8 cellular contexts compared by ENCODE assay signal in genomic region chr19:47274891-47275865, GRCh38.
DNase-seq lines count a peak whose midpoint lies in the region; ATAC-seq and TF ChIP-seq lines count a peak whose summit lies in the region.

No MANE protein-coding gene starts in this region.

- peaks cover 15% of the 10 kb centered on the region for H3K36me3 ChIP-seq in OCI-LY1 (ENCODE audit: insufficient read depth, low read length)
- peaks cover 6 to 13% of the 10 kb centered on the region in 2 donors for H3K36me3 ChIP-seq in duodenal mucosa (ENCODE audit: control insufficient read depth in 1 of 2, insufficient read depth in 2 of 2, low read length in 2 of 2)
- H3K36me3 ChIP-seq in mucosa of stomach (ENCODE audit: control insufficient read depth, insufficient read depth, low read length): no peaks in the 10 kb centered on the region

- ATAC-seq in GM21528 (IDR thresholded peaks at IDR 0.05; ENCODE audit: low FRiP score, unreplicated experiment) (peak; percentile 15), GM18502 (IDR thresholded peaks at IDR 0.05; ENCODE audit: poor library complexity, unreplicated experiment) (no peak)

- no peaks in the 10 kb centered on the region for H3F3A ChIP-seq in OCI-LY1 (ENCODE audit: insufficient read depth, low read length)

- no peak overlapping the region for H3K27ac ChIP-seq in OCI-LY1 (ENCODE audit: low read depth, low read length, poor library complexity, severe bottlenecking)
- H3K27ac ChIP-seq in duodenal mucosa (ENCODE audit: low read depth, low read length): peak overlapping the region; percentile 42

- H3K27me3 ChIP-seq in OCI-LY1 (ENCODE audit: insufficient read depth, low read length) (no peaks in the 10 kb centered on the region), duodenal mucosa (ENCODE audit: control insufficient read depth in 1 of 2, insufficient read depth in 2 of 2, low read length in 2 of 2) (no peaks in the 10 kb centered on the region), mucosa of stomach (ENCODE audit: control insufficient read depth, insufficient read depth, low read length) (no peaks in the 10 kb centered on the region)

- H2AFZ ChIP-seq in OCI-LY1 (ENCODE audit: low read length): no peak overlapping the region

- no peaks in the 10 kb centered on the region for H4K20me1 ChIP-seq in OCI-LY1 (ENCODE audit: insufficient read depth, low read length)

- peak overlapping the region; percentile 92 for H3K4me2 ChIP-seq in OCI-LY1 (ENCODE audit: low read length)

- no peaks in the 10 kb centered on the region for H3K79me2 ChIP-seq in OCI-LY1 (ENCODE audit: insufficient read depth, low read length)

- H3K9me3 ChIP-seq in OCI-LY1 (ENCODE audit: low read length): no peaks in the 10 kb centered on the region
- H3K9me3 ChIP-seq in duodenal mucosa (ENCODE audit: control insufficient read depth in 1 of 2, low read length in 2 of 2): no peaks in the 10 kb centered on the region
- no peaks in the 10 kb centered on the region for H3K9me3 ChIP-seq in mucosa of stomach (ENCODE audit: control insufficient read depth, low read length)

- H3K9ac ChIP-seq in OCI-LY1 (ENCODE audit: low read length) (peak overlapping the region; percentile 60), duodenal mucosa (ENCODE audit: low read depth in 1 of 2, low read length in 2 of 2) (peak overlapping the region in 1 of 2 donors; percentile 43), mucosa of stomach (ENCODE audit: low read length) (peak overlapping the region; percentile 29)

- peak; percentile 76 for DNase-seq in CD1c-positive myeloid dendritic cell (ENCODE audit: extremely low spot score)
- DNase-seq in RKO (ENCODE audit: low spot score): no peak
- no peak for DNase-seq in NCI-H2107 treated with DMSO at 0.1 percent for 48 hours (lab: John Stamatoyannopoulos, UW; ENCODE audit: unreplicated experiment)

- peaks cover 19% of the 10 kb centered on the region for H3K4me1 ChIP-seq in OCI-LY1 (ENCODE audit: insufficient read depth, low read length, severe bottlenecking)
- peaks cover 10 to 12% of the 10 kb centered on the region in 2 donors for H3K4me1 ChIP-seq in duodenal mucosa (ENCODE audit: control insufficient read depth in 1 of 2, insufficient read depth in 2 of 2, low read length in 2 of 2)
- peaks cover 14% of the 10 kb centered on the region for H3K4me1 ChIP-seq in mucosa of stomach (ENCODE audit: control insufficient read depth, insufficient read depth, low read length)

- H3K9me2 ChIP-seq in OCI-LY1 (ENCODE audit: low read depth, low read length): no peaks in the 10 kb centered on the region

- peak overlapping the region; percentile 67 for H3K4me3 ChIP-seq in OCI-LY1 (ENCODE audit: low read depth, low read length, poor library complexity, severe bottlenecking)
- peak overlapping the region; percentile 61 to 72 for H3K4me3 ChIP-seq in duodenal mucosa (ENCODE audit: low read depth in 1 of 2, low read length in 2 of 2)
- H3K4me3 ChIP-seq in mucosa of stomach (ENCODE audit: low read length): no peak overlapping the region

- TF ChIP-seq CTCF in OCI-LY1 (IDR thresholded peaks at IDR 0.05; ENCODE audit: low read length): no peak
